ENCODE assay signal across 22 cellular contexts in genomic region chr2:96701636-96702035, GRCh38. TPM values are rescaled to one million over a fixed set of nuclear protein-coding genes. Genes with fewer than 3 reads are reported as not detected.
DNase-seq lines count a peak whose midpoint lies in the region; ATAC-seq, FAIRE-seq and TF ChIP-seq lines count a peak whose summit lies in the region.
"Had no signal": no experiment of that assay in that cellular context is flagged by ENCODE, and none has a peak within 500 bp of the region (broad histone marks: within the 10 kb centered on the region; RNA-seq: fewer than 3 reads in every experiment).

No MANE protein-coding gene starts in this region.

- peak; percentile 42 for FAIRE-seq in HTR-8/SVneo (lab: Jason Lieb, UNC)
- FAIRE-seq: A549, D721Med, G401.6, GM12891 had no signal

- no peak for ATAC-seq in HG02885 (IDR thresholded peaks at IDR 0.05; ENCODE audit: poor library complexity, unreplicated experiment)
- ATAC-seq: A549 had no signal

- TF ChIP-seq POLR2A in sigmoid colon (IDR thresholded peaks at IDR 0.05): no peak
- no peak for TF ChIP-seq POLR2A in testis (IDR thresholded peaks at IDR 0.05)

- H3K4me3 ChIP-seq in sigmoid colon: no peak overlapping the region
- H3K4me3 ChIP-seq in testis: no peak overlapping the region
- no peak overlapping the region for H3K4me3 ChIP-seq in colonic mucosa
- H3K4me3 ChIP-seq: A549, GM23248 had no signal

- no peaks in the 10 kb centered on the region for H3K4me1 ChIP-seq in sigmoid colon
- no peaks in the 10 kb centered on the region for H3K4me1 ChIP-seq in testis
- H3K4me1 ChIP-seq in colonic mucosa: no peaks in the 10 kb centered on the region
- H3K4me1 ChIP-seq: A549, Caco-2 had no signal

- 92 to 94% methylated on average over 6 of the region's 6 CpGs for WGBS in sigmoid colon, 2 donors
- 92 to 95% methylated on average over 5 to 6 of the region's 6 CpGs for WGBS in testis, 2 donors

- POLR2A ChIA-PET in activated CD4-positive, alpha-beta memory T cell treated with anti-CD3 and anti-CD28 coated beads for 36 hours (lab: Charles Lee): no interaction called here
- POLR2A ChIA-PET in activated CD4-positive, alpha-beta memory T cell treated with anti-CD3 and anti-CD28 coated beads, Interleukin-2, amount 10 ng/mL, durations not matched to agents 7 days and 5 days (lab: Charles Lee): no interaction called here

- no peaks in the 10 kb centered on the region for H3K27me3 Mint-ChIP-seq in activated CD4-positive, alpha-beta memory T cell treated with anti-CD3 and anti-CD28 coated beads for 36 hours
- H3K27me3 Mint-ChIP-seq in activated CD4-positive, alpha-beta memory T cell treated with anti-CD3 and anti-CD28 coated beads, Interleukin-2, amount 10 ng/mL, durations not matched to agents 7 days and 5 days: no peaks in the 10 kb centered on the region
- H3K27me3 Mint-ChIP-seq: CD4-positive, alpha-beta T cell had no signal

- H3K9ac ChIP-seq in colonic mucosa (ENCODE audit: low read depth in 2 of 2, low read length in 2 of 2): no peak overlapping the region
- H3K9ac ChIP-seq: GM23248 had no signal

- H3K4me1 Mint-ChIP-seq in activated CD4-positive, alpha-beta memory T cell treated with anti-CD3 and anti-CD28 coated beads for 36 hours (ENCODE audit: low read depth): no peaks in the 10 kb centered on the region
- H3K4me1 Mint-ChIP-seq in activated CD4-positive, alpha-beta memory T cell treated with anti-CD3 and anti-CD28 coated beads, Interleukin-2, amount 10 ng/mL, durations not matched to agents 7 days and 5 days: no peaks in the 10 kb centered on the region

- H3K36me3 ChIP-seq in sigmoid colon: peaks cover 5 to 42% (median 10%) of the 10 kb centered on the region in 4 donors
- H3K36me3 ChIP-seq in testis (ENCODE audit: low read depth, missing control alignments): no peaks in the 10 kb centered on the region
- no peaks in the 10 kb centered on the region for H3K36me3 ChIP-seq in colonic mucosa

- no peak overlapping the region for H3K27ac Mint-ChIP-seq in activated CD4-positive, alpha-beta memory T cell treated with anti-CD3 and anti-CD28 coated beads for 36 hours
- H3K27ac Mint-ChIP-seq in activated CD4-positive, alpha-beta memory T cell treated with anti-CD3 and anti-CD28 coated beads, Interleukin-2, amount 10 ng/mL, durations not matched to agents 7 days and 5 days: no peak overlapping the region
- H3K27ac Mint-ChIP-seq: CD4-positive, alpha-beta T cell had no signal

- H3K9me3 ChIP-seq in sigmoid colon (no peaks in the 10 kb centered on the region), testis (no peaks in the 10 kb centered on the region), colonic mucosa (no peaks in the 10 kb centered on the region)
- H3K9me3 ChIP-seq: A549, Caco-2 had no signal

- H3K4me3 Mint-ChIP-seq in activated CD4-positive, alpha-beta memory T cell treated with anti-CD3 and anti-CD28 coated beads for 36 hours: no peak overlapping the region
- no peak overlapping the region for H3K4me3 Mint-ChIP-seq in activated CD4-positive, alpha-beta memory T cell treated with anti-CD3 and anti-CD28 coated beads, Interleukin-2, amount 10 ng/mL, durations not matched to agents 7 days and 5 days
- H3K4me3 Mint-ChIP-seq: CD4-positive, alpha-beta T cell had no signal

- DNase-seq in activated CD4-positive, alpha-beta memory T cell treated with anti-CD3 and anti-CD28 coated beads for 36 hours: peak; percentile 3
- no peak for DNase-seq in activated CD4-positive, alpha-beta memory T cell treated with anti-CD3 and anti-CD28 coated beads, Interleukin-2, amount 10 ng/mL, durations not matched to agents 7 days and 5 days
- DNase-seq in HTR-8/SVneo (ENCODE audit: insufficient read length, low spot score) (no peak), mesenteric fat pad (ENCODE audit: low spot score) (peak; percentile 75), sigmoid colon (peak; percentile 30), testis (no peak), colonic mucosa (no peak)
- DNase-seq: AML-193, Caco-2, GM23248, HCEC 1CT had no signal

- TF ChIP-seq EP300 in sigmoid colon (IDR thresholded peaks at IDR 0.05): no peak

- TF ChIP-seq CTCF in sigmoid colon (IDR thresholded peaks at IDR 0.05) (no peak), testis (IDR thresholded peaks at IDR 0.05) (no peak), colonic mucosa (IDR thresholded peaks at IDR 0.05) (no peak)

- peaks cover 7% of the 10 kb centered on the region for H3K36me3 Mint-ChIP-seq in activated CD4-positive, alpha-beta memory T cell treated with anti-CD3 and anti-CD28 coated beads for 36 hours
- H3K36me3 Mint-ChIP-seq in activated CD4-positive, alpha-beta memory T cell treated with anti-CD3 and anti-CD28 coated beads, Interleukin-2, amount 10 ng/mL, durations not matched to agents 7 days and 5 days (ENCODE audit: low read depth): peaks cover 9% of the 10 kb centered on the region

- intact Hi-C loops in activated CD4-positive, alpha-beta memory T cell treated with anti-CD3 and anti-CD28 coated beads for 36 hours (cut with micrococcal nuclease): no loop called here
- intact Hi-C loops in sigmoid colon (cut with DNase I): no loop called here
- intact Hi-C loops in testis (cut with DNase I; ENCODE audit: low total_unique reads): no loop called here
- intact Hi-C loops in colonic mucosa (cut with DNase I): no loop called here

- no peaks in the 10 kb centered on the region for H3K9me3 Mint-ChIP-seq in activated CD4-positive, alpha-beta memory T cell treated with anti-CD3 and anti-CD28 coated beads for 36 hours
- no peaks in the 10 kb centered on the region for H3K9me3 Mint-ChIP-seq in activated CD4-positive, alpha-beta memory T cell treated with anti-CD3 and anti-CD28 coated beads, Interleukin-2, amount 10 ng/mL, durations not matched to agents 7 days and 5 days
- H3K9me3 Mint-ChIP-seq: CD4-positive, alpha-beta T cell had no signal

- H3K27me3 ChIP-seq in sigmoid colon (no peaks in the 10 kb centered on the region), testis (no peaks in the 10 kb centered on the region), colonic mucosa (no peaks in the 10 kb centered on the region)

- CTCF ChIA-PET in activated CD4-positive, alpha-beta memory T cell treated with anti-CD3 and anti-CD28 coated beads for 36 hours (lab: Charles Lee): no interaction called here
- CTCF ChIA-PET in activated CD4-positive, alpha-beta memory T cell treated with anti-CD3 and anti-CD28 coated beads, Interleukin-2, amount 10 ng/mL, durations not matched to agents 7 days and 5 days (lab: Charles Lee): no interaction called here

- H3K27ac ChIP-seq in sigmoid colon (no peak overlapping the region), testis (no peak overlapping the region), colonic mucosa (no peak overlapping the region)
- H3K27ac ChIP-seq: 22Rv1, A549, C4-2B, GM23248, HL-60 had no signal

RNA-seq across cellular contexts. Expression of gene LMAN2L, which starts 38.2 kb away (rescaled TPM):
- total RNA-seq in activated CD4-positive, alpha-beta memory T cell treated with anti-CD3 and anti-CD28 coated beads for 36 hours: 1 to 10 TPM; 5.7 to 6.1 TPM
- 10 to 100 TPM; 10.8 to 12.2 TPM for total RNA-seq in activated CD4-positive, alpha-beta memory T cell treated with anti-CD3 and anti-CD28 coated beads, Interleukin-2, amount 10 ng/mL, durations not matched to agents 7 days and 5 days
- total RNA-seq in mesenteric fat pad (10.2 TPM), sigmoid colon (10 to 100 TPM; 11.9 to 23.2 (median 17.2) TPM), testis (10 to 100 TPM; 24.2 to 24.5 TPM), colonic mucosa (10 to 100 TPM; 13.5 to 24.7 TPM)
- polyA plus RNA-seq in sigmoid colon (10 to 100 TPM in 1 of 3 donors, 1 to 10 TPM in 2; 3.6 to 14.0 (median 5.1) TPM), testis (ENCODE audit: insufficient read depth, low read depth, low replicate concordance) (25.2 TPM)

RNA-seq across cellular contexts. Expression of gene CNNM4, which starts 59.1 kb away (rescaled TPM):
- 1 to 10 TPM; 7.5 to 8.2 TPM for total RNA-seq in activated CD4-positive, alpha-beta memory T cell treated with anti-CD3 and anti-CD28 coated beads for 36 hours
- total RNA-seq in activated CD4-positive, alpha-beta memory T cell treated with anti-CD3 and anti-CD28 coated beads, Interleukin-2, amount 10 ng/mL, durations not matched to agents 7 days and 5 days: 1 to 10 TPM; 8.6 to 9.4 TPM
- 3.7 TPM for total RNA-seq in mesenteric fat pad
- total RNA-seq in sigmoid colon: 1 to 10 TPM; 2.3 to 6.6 (median 3.4) TPM
- 10 to 100 TPM in 1 of 3 donors, 1 to 10 TPM in 2; 9.0 to 36.7 (median 9.2) TPM for polyA plus RNA-seq in sigmoid colon
- total RNA-seq in testis: 10 to 100 TPM; 18.0 to 18.4 TPM
- 21.8 TPM for polyA plus RNA-seq in testis (ENCODE audit: insufficient read depth, low read depth, low replicate concordance)
- 100 to 1,000 TPM in 1 of 2 donors, 10 to 100 TPM in 1; 80.4 to 190 TPM for total RNA-seq in colonic mucosa

RNA-seq across cellular contexts. Expression of gene FER1L5, which starts 59.1 kb away (rescaled TPM):
- not detected for total RNA-seq in activated CD4-positive, alpha-beta memory T cell treated with anti-CD3 and anti-CD28 coated beads for 36 hours
- not detected for total RNA-seq in activated CD4-positive, alpha-beta memory T cell treated with anti-CD3 and anti-CD28 coated beads, Interleukin-2, amount 10 ng/mL, durations not matched to agents 7 days and 5 days
- total RNA-seq in mesenteric fat pad (0.06 TPM), sigmoid colon (under 1 TPM in 1 of 4 donors, not detected in 3; under 0.01 TPM), testis (10 to 100 TPM in 1 of 2 donors, 1 to 10 TPM in 1; 7.1 to 15.3 TPM), colonic mucosa (not detected)
- polyA plus RNA-seq in sigmoid colon (under 1 TPM in 1 of 3 donors, not detected in 2; 0.01 TPM), testis (ENCODE audit: insufficient read depth, low read depth, low replicate concordance) (15.0 TPM)
- total RNA-seq: CD4-positive, alpha-beta T cell; H4; HT1080 had no signal

Comparison
In these comparisons a context has a peak if more than half of its experiments do, and no peak if none do; other contexts are left out.
1. DNase-seq: peak in activated CD4-positive, alpha-beta memory T cell treated with anti-CD3 and anti-CD28 coated beads for 36 hours (single experiment), mesenteric fat pad (single experiment) and sigmoid colon (single experiment); none in activated CD4-positive, alpha-beta memory T cell treated with anti-CD3 and anti-CD28 coated beads, Interleukin-2, amount 10 ng/mL, durations not matched to agents 7 days and 5 days (single experiment), HTR-8/SVneo (single experiment), testis (single experiment) and colonic mucosa (single experiment).
2. RNA of gene CNNM4, which starts 59.1 kb away (total RNA-seq): 80.4 to 190 TPM in colonic mucosa; 18.0 to 18.4 TPM in testis, 8.6 to 9.4 TPM in activated CD4-positive, alpha-beta memory T cell treated with anti-CD3 and anti-CD28 coated beads, Interleukin-2, amount 10 ng/mL, durations not matched to agents 7 days and 5 days, 7.5 to 8.2 TPM in activated CD4-positive, alpha-beta memory T cell treated with anti-CD3 and anti-CD28 coated beads for 36 hours, 2.3 to 6.6 TPM in sigmoid colon and 3.7 TPM in mesenteric fat pad (single experiment); every median in the first group is over 4 times any median in the second.